22 cellular contexts compared by ENCODE assay signal in genomic region chr6:166853371-166854325, GRCh38.
A peak's percentile ranks its signal among the peaks of the same experiment; 100 is the strongest.
DNase-seq lines count a peak whose midpoint lies in the region; ATAC-seq and TF ChIP-seq lines count a peak whose summit lies in the region.
"Had no signal": no experiment of that assay in that cellular context is flagged by ENCODE, and none has a peak within 500 bp of the region (broad histone marks: within the 10 kb centered on the region; RNA-seq: fewer than 3 reads in every experiment).

No MANE protein-coding gene starts in this region.

- POLR2A ChIA-PET in WTC11 (lab: Charles Lee): no interaction called here

- no peak overlapping the region for H2AK5ac ChIP-seq in H9 (ENCODE audit: insufficient read length, low read length)

- peaks cover 0 to 3% of the 10 kb centered on the region in 2 experiments; a peak in 1 of 4 replicates for H3K4me1 Mint-ChIP-seq in H9
- no peaks in the 10 kb centered on the region; the same call in 1 of the 2 replicates for H3K4me1 Mint-ChIP-seq in WTC11
- peaks cover 4% of the 10 kb centered on the region for H3K4me1 Mint-ChIP-seq in endodermal cell
- H3K4me1 Mint-ChIP-seq: CD14-positive monocyte; CD8-positive, alpha-beta memory T cell had no signal

- no peak overlapping the region for H3T11ph ChIP-seq in H9 (ENCODE audit: low read length)

- H4K20me1 ChIP-seq in H9 (ENCODE audit: control insufficient read depth, insufficient read depth, insufficient read length): no peaks in the 10 kb centered on the region

- H3K9me3 Mint-ChIP-seq in H9: no peaks in the 10 kb centered on the region
- H3K9me3 Mint-ChIP-seq in WTC11: peaks cover 9% of the 10 kb centered on the region
- no peaks in the 10 kb centered on the region for H3K9me3 Mint-ChIP-seq in endodermal cell
- H3K9me3 Mint-ChIP-seq: CD8-positive, alpha-beta memory T cell; T-cell had no signal

- WGBS in H9 (ENCODE audit: extremely low coverage, insufficient read length, low lambda C conversion rate): no CpG with 5 or more reads among the region's 29 CpGs
- WGBS in endodermal cell (ENCODE audit: insufficient coverage in 1 of 2, insufficient read length in 1 of 2), 2 experiments: 93 to 94% methylated on average over 22 to 28 of the region's 29 CpGs
- 86% methylated on average over 29 of the region's 29 CpGs for WGBS in right cardiac atrium

- H3K4me3 ChIP-seq in endodermal cell (ENCODE audit: low read length): no peak overlapping the region
- no peak overlapping the region for H3K4me3 ChIP-seq in upper lobe of right lung
- no peak overlapping the region for H3K4me3 ChIP-seq in right cardiac atrium (ENCODE audit: low read length)
- H3K4me3 ChIP-seq: GM23248 had no signal

- no peak overlapping the region for H3K14ac ChIP-seq in H9 (ENCODE audit: insufficient read depth, low read length)

- no peak overlapping the region for H3K4ac ChIP-seq in H9 (ENCODE audit: low read depth, low read length)

- no peaks in the 10 kb centered on the region for H3K23me2 ChIP-seq in H9 (ENCODE audit: insufficient read length, low read depth, low read length, poor library complexity, severe bottlenecking)

- no peak overlapping the region for H3K56ac ChIP-seq in H9 (ENCODE audit: insufficient read length, low read depth, low read length)

- H3K27ac Mint-ChIP-seq in H9 (no peak overlapping the region), WTC11 (peak overlapping the region; percentile 8; the same call in 1 of the 2 replicates), endodermal cell (no peak overlapping the region)
- H3K27ac Mint-ChIP-seq: CD14-positive monocyte, T-cell had no signal

- no peak overlapping the region for H4K91ac ChIP-seq in H9 (ENCODE audit: insufficient read length, low read depth, low read length)

- no peaks in the 10 kb centered on the region for H3K9me3 ChIP-seq in H9 (ENCODE audit: control insufficient read depth, low read depth, low read length)
- H3K9me3 ChIP-seq in endodermal cell (ENCODE audit: control insufficient read depth, low read length): no peaks in the 10 kb centered on the region
- H3K9me3 ChIP-seq in upper lobe of right lung: no peaks in the 10 kb centered on the region
- H3K9me3 ChIP-seq in right cardiac atrium (ENCODE audit: control insufficient read depth, low read length): no peaks in the 10 kb centered on the region
- H3K9me3 ChIP-seq: BE2C had no signal

- no peak overlapping the region for H4K8ac ChIP-seq in H9 (replicated peaks; ENCODE audit: insufficient read length, low read depth, low read length)

- no peak overlapping the region for H2AFZ ChIP-seq in H9 (ENCODE audit: low read length)
- H2AFZ ChIP-seq: GM23248 had no signal

- H3K36me3 Mint-ChIP-seq in H9 (ENCODE audit: insufficient read depth in 1 of 3, low read depth in 3 of 3) (no peaks in the 10 kb centered on the region; a peak in 2 of 7 replicates), WTC11 (no peaks in the 10 kb centered on the region), endodermal cell (ENCODE audit: low read depth) (no peaks in the 10 kb centered on the region)
- H3K36me3 Mint-ChIP-seq: CD14-positive monocyte had no signal

- no peak overlapping the region for H3K27ac ChIP-seq in H9 (ENCODE audit: insufficient read length, low read depth, low read length)
- H3K27ac ChIP-seq in endodermal cell (ENCODE audit: low read depth, low read length): no peak overlapping the region
- no peak overlapping the region for H3K27ac ChIP-seq in upper lobe of right lung
- no peak overlapping the region for H3K27ac ChIP-seq in right cardiac atrium (ENCODE audit: low read length)
- H3K27ac ChIP-seq: GM23248 had no signal

- H3K4me2 ChIP-seq in H9 (ENCODE audit: insufficient read depth, insufficient read length, low read length): no peak overlapping the region

- H2BK120ac ChIP-seq in H9 (ENCODE audit: low read depth, low read length, poor library complexity, severe bottlenecking): no peak overlapping the region

- H2BK5ac ChIP-seq in H9 (ENCODE audit: insufficient read length, low read length): no peak overlapping the region

- no peak overlapping the region for H4K5ac ChIP-seq in H9 (ENCODE audit: insufficient read length, low read depth, low read length)

- intact Hi-C loops in upper lobe of right lung (cut with DNase I): no loop called here
- intact Hi-C loops in right cardiac atrium (cut with DNase I): no loop called here

- H3K18ac ChIP-seq in H9 (ENCODE audit: insufficient read length, low read depth, low read length): no peak overlapping the region

- CTCF ChIA-PET in WTC11 (lab: Charles Lee): interaction anchor here (0.6 to 2.6 kb wide), 9 partner anchors 9 to 191 kb away, joined by 3 to 14 read pairs (median 3); no protein-coding TSS in a partner anchor

- ATAC-seq in WTC11 (peak; percentile 81), upper lobe of right lung (peak; percentile 9), GM21423 (IDR thresholded peaks at IDR 0.05; ENCODE audit: unreplicated experiment) (no peak), right cardiac atrium (no peak)

- no peak overlapping the region for H3K23ac ChIP-seq in H9 (ENCODE audit: insufficient read length, low read depth, low read length)

- TF ChIP-seq CTCF in H9 (conservative IDR thresholded peaks at IDR 0.05) (peak; percentile 44; the same call in 2 of the 3 replicates), WTC11 (IDR thresholded peaks at IDR 0.05) (no peak), endodermal cell (conservative IDR thresholded peaks at IDR 0.05) (peak; percentile 40), upper lobe of right lung (IDR thresholded peaks at IDR 0.05) (no peak)

- DNase-seq in H9 (peak; percentile 72), WTC11 (ENCODE audit: low spot score) (peak; percentile 34), endodermal cell (peak; percentile 70), upper lobe of right lung (no peak), SHP77 treated with DMSO at 0.1 percent for 48 hours (lab: John Stamatoyannopoulos, UW) (no peak), right cardiac atrium (no peak)
- DNase-seq: BE2C; CD8-positive, alpha-beta memory T cell; DMS 273 treated with DMSO at 0.1 percent for 48 hours; DMS79; GM23248; NCI-H1105 treated with DMSO at 0.1 percent for 48 hours; NCI-H146; NCI-H1930; NCI-H2107; NCI-H446 treated with DMSO at 0.1 percent for 48 hours; NCI-H526 treated with DMSO at 0.1 percent for 48 hours; Right ventricle myocardium superior; RPMI8226 had no signal

- no peak overlapping the region for H3K4me3 Mint-ChIP-seq in H9
- H3K4me3 Mint-ChIP-seq in WTC11: no peak overlapping the region
- no peak overlapping the region for H3K4me3 Mint-ChIP-seq in endodermal cell
- H3K4me3 Mint-ChIP-seq: CD14-positive monocyte; CD8-positive, alpha-beta memory T cell; T-cell had no signal

- H3K36me3 ChIP-seq in endodermal cell (ENCODE audit: control insufficient read depth, insufficient read depth, low read length) (no peaks in the 10 kb centered on the region), upper lobe of right lung (no peaks in the 10 kb centered on the region)
- H3K36me3 ChIP-seq: BE2C had no signal

- no peak overlapping the region for H2BK20ac ChIP-seq in H9 (ENCODE audit: low read depth, low read length, poor library complexity, severe bottlenecking)

- no peaks in the 10 kb centered on the region; the same call in 1 of the 2 replicates for H3K27me3 Mint-ChIP-seq in H9 (ENCODE audit: low read depth)
- H3K27me3 Mint-ChIP-seq in WTC11 (ENCODE audit: low read depth): no peaks in the 10 kb centered on the region; the same call in 1 of the 2 replicates
- peaks cover 2% of the 10 kb centered on the region for H3K27me3 Mint-ChIP-seq in endodermal cell (ENCODE audit: insufficient read depth)
- H3K27me3 Mint-ChIP-seq: CD8-positive, alpha-beta memory T cell; T-cell had no signal

- H3K4me1 ChIP-seq in H9 (ENCODE audit: insufficient read depth, low read length) (no peaks in the 10 kb centered on the region; the same call in 1 of the 2 replicates), endodermal cell (ENCODE audit: control insufficient read depth, insufficient read depth, low read length) (no peaks in the 10 kb centered on the region), upper lobe of right lung (no peaks in the 10 kb centered on the region), right cardiac atrium (ENCODE audit: control insufficient read depth, insufficient read depth, low read length) (no peaks in the 10 kb centered on the region)
- H3K4me1 ChIP-seq: BE2C had no signal

- H3K27me3 ChIP-seq in H9 (ENCODE audit: insufficient read depth, low read length) (no peaks in the 10 kb centered on the region), endodermal cell (ENCODE audit: control insufficient read depth, insufficient read depth, low read length, poor library complexity, severe bottlenecking) (no peaks in the 10 kb centered on the region), upper lobe of right lung (no peaks in the 10 kb centered on the region), right cardiac atrium (ENCODE audit: control insufficient read depth, insufficient read depth) (no peaks in the 10 kb centered on the region)
- H3K27me3 ChIP-seq: BE2C had no signal

- no peak overlapping the region for H3K9ac ChIP-seq in H9 (ENCODE audit: extremely low read depth, insufficient read length, low read length)
- H3K9ac ChIP-seq in endodermal cell (ENCODE audit: extremely low read depth, low read length, poor library complexity, severe bottlenecking): no peak overlapping the region
- H3K9ac ChIP-seq: GM23248 had no signal

- no peaks in the 10 kb centered on the region for H3K79me1 ChIP-seq in H9 (ENCODE audit: insufficient read depth, low read depth, low read length, poor library complexity, severe bottlenecking)

- H2BK12ac ChIP-seq in H9 (ENCODE audit: insufficient read length, low read depth, low read length): no peak overlapping the region

- no peak overlapping the region for H2BK15ac ChIP-seq in H9 (ENCODE audit: low read depth, low read length)

- H3K79me2 ChIP-seq in H9 (ENCODE audit: insufficient read depth, low read length): no peaks in the 10 kb centered on the region

TF ChIP-seq in WTC11, 78 proteins besides CTCF, POLR2A, EP300 and RAD21 (continues in another document):
- TF ChIP-seq ZNF121 (CRISPR knock-in tag; IDR thresholded peaks at IDR 0.05): no peak
- no peak for TF ChIP-seq SMAD3 (CRISPR knock-in tag; IDR thresholded peaks at IDR 0.05; ENCODE audit: borderline replicate concordance)
- TF ChIP-seq GRHL2 (CRISPR knock-in tag; IDR thresholded peaks at IDR 0.05; ENCODE audit: insufficient replicate concordance, severe bottlenecking): no peak

Comparison
In these comparisons a context has a peak if more than half of its experiments do, and no peak if none do; other contexts are left out.
1. DNase-seq: peak in H9 (single experiment), WTC11 (single experiment) and endodermal cell (single experiment); none in upper lobe of right lung (single experiment), SHP77 treated with DMSO at 0.1 percent for 48 hours (single experiment) and right cardiac atrium (0 of 3).
2. CTCF ChIP-seq: peak in H9 (single experiment) and endodermal cell (single experiment); none in WTC11 (single experiment) and upper lobe of right lung (single experiment).
3. ATAC-seq: peak in WTC11 (single experiment) and upper lobe of right lung (single experiment); none in GM21423 (single experiment) and right cardiac atrium (0 of 2).